Comparison of ENCODE assay signal across 24 cellular contexts in the genomic region with DNA sequence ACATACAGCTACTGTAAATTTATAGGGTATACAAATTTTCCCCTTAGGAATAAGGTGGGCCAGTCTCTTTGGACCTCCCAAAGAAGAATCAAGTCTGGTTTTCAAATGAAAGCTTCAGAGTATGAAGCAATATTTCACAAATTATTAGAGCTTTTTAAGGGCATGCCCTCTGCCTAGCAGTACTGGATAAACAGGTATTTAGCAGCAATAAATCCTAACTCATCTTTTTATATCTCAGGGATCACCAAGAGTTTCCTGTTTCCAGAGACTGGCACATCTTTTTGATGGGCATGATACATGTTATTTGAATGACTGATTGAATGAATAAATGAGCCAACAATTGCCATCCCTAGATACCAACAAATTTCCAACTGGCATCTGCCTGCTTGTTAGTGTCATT.
"Had no signal": no experiment of that assay in that cellular context is flagged by ENCODE, and none has a peak within 500 bp of the region (broad histone marks: within the 10 kb centered on the region; RNA-seq: fewer than 3 reads in every experiment).

No MANE protein-coding gene starts in this region.

- H3K27ac ChIP-seq: gastrocnemius medialis, lower lobe of right lung, parathyroid adenoma, right lobe of liver, suprapubic skin, transverse colon, vagina had no signal

- H3K27ac Mint-ChIP-seq: effector memory CD8-positive, alpha-beta T cell; memory B cell; natural killer cell treated with Interleukin-12 subunit alpha and Interleukin-12 subunit beta and Interleukin-15 and Interleukin-18, amount 100 ng/mL, for 72 hours; progenitor cell of endocrine pancreas; stimulated activated naive CD8-positive, alpha-beta T cell treated with anti-CD3 and anti-CD28 coated beads, Interleukin-15, amount 100 ng/mL, for 72 hours had no signal

- H3K27me3 Mint-ChIP-seq: memory B cell; naive B cell; natural killer cell treated with Interleukin-12 subunit alpha and Interleukin-12 subunit beta and Interleukin-15 and Interleukin-18, amount 100 ng/mL, for 72 hours; progenitor cell of endocrine pancreas; stimulated activated naive CD8-positive, alpha-beta T cell treated with anti-CD3 and anti-CD28 coated beads, Interleukin-15, amount 100 ng/mL, for 72 hours had no signal

- ATAC-seq: effector memory CD8-positive, alpha-beta T cell; gastrocnemius medialis; left ventricle myocardium superior; lower lobe of right lung; mucosa of descending colon; natural killer cell treated with Interleukin-12 subunit alpha and Interleukin-12 subunit beta and Interleukin-15 and Interleukin-18, amount 100 ng/mL, for 72 hours; right lobe of liver; stimulated activated naive CD8-positive, alpha-beta T cell treated with anti-CD3 and anti-CD28 coated beads, Interleukin-15, amount 100 ng/mL, for 72 hours had no signal

- H3K36me3 Mint-ChIP-seq: memory B cell; naive B cell; natural killer cell treated with Interleukin-12 subunit alpha and Interleukin-12 subunit beta and Interleukin-15 and Interleukin-18, amount 100 ng/mL, for 72 hours had no signal

- H3K4me3 Mint-ChIP-seq: effector memory CD8-positive, alpha-beta T cell; memory B cell; naive B cell; natural killer cell treated with Interleukin-12 subunit alpha and Interleukin-12 subunit beta and Interleukin-15 and Interleukin-18, amount 100 ng/mL, for 72 hours; neural crest cell; stimulated activated naive CD8-positive, alpha-beta T cell treated with anti-CD3 and anti-CD28 coated beads, Interleukin-15, amount 100 ng/mL, for 72 hours had no signal

- H3K27me3 ChIP-seq: gastrocnemius medialis, right lobe of liver, suprapubic skin, transverse colon, vagina had no signal

- FAIRE-seq: keratinocyte, small intestine had no signal

- H3K36me3 ChIP-seq: gastrocnemius medialis, lower lobe of right lung, right lobe of liver, suprapubic skin, transverse colon, vagina had no signal

- H2AFZ ChIP-seq: parathyroid adenoma had no signal

- H3K9me3 ChIP-seq: gastrocnemius medialis, lower lobe of right lung, mucosa of descending colon, right lobe of liver, suprapubic skin, transverse colon, vagina had no signal

- H3K4me1 ChIP-seq: parathyroid adenoma had no signal

- H3K4me3 ChIP-seq: gastrocnemius medialis, lower lobe of right lung, mucosa of descending colon, right lobe of liver, suprapubic skin, transverse colon, vagina had no signal

- H3K9ac ChIP-seq: parathyroid adenoma had no signal

- H3K9me3 Mint-ChIP-seq: effector memory CD8-positive, alpha-beta T cell; memory B cell; naive B cell; natural killer cell treated with Interleukin-12 subunit alpha and Interleukin-12 subunit beta and Interleukin-15 and Interleukin-18, amount 100 ng/mL, for 72 hours; neural crest cell; stimulated activated naive CD8-positive, alpha-beta T cell treated with anti-CD3 and anti-CD28 coated beads, Interleukin-15, amount 100 ng/mL, for 72 hours had no signal

- DNase-seq: cortex of kidney; effector memory CD8-positive, alpha-beta T cell; foreskin fibroblast; gastrocnemius medialis; head of caudate nucleus; left ventricle myocardium superior; lower lobe of right lung; mucosa of descending colon; naive B cell; right lobe of liver; small intestine; stimulated activated CD4-positive, alpha-beta T cell treated with anti-CD3 and anti-CD28 coated beads, Interleukin-15, amount 100 ng/mL, for 24 hours; stimulated activated CD4-positive, alpha-beta T cell treated with anti-CD3 and anti-CD28 coated beads, Interleukin-2, amount 100 ng/mL, for 48 hours; stimulated activated naive CD4-positive, alpha-beta T cell; stimulated activated naive CD8-positive, alpha-beta T cell treated with anti-CD3 and anti-CD28 coated beads, Interleukin-15, amount 100 ng/mL, for 72 hours; transverse colon had no signal

- H3K79me2 ChIP-seq: parathyroid adenoma had no signal
